In the genomic region with DNA sequence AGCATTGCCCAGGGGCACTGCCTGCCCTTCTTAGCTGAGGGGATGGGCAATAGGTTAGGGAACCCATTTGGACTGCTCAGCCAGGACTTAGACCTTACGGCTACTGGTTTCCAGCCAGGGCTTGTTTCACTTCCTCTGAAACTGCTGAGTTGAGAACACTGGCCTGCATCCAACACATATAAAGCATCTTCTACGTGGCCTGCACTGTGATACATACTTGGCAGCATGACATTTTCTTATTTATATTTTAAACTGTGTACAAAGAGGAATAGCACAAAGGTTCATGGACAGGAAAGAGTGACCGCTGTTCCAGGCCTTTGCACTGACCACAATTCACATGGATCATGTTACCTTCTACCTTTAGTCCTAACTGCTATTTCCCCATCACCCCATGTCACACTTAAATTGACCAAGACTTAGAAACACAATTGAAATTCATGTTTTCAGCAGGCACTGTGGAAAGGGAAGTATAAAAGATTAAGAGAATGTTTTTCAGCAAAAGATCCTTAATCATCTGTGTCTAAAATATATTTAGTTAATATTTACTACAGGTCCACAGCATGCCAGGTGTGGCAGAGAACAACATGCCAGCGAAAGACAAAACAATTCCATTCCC, we compare ENCODE assay signal across 11 cellular contexts.
DNase-seq lines count a peak whose midpoint lies in the region; ATAC-seq lines count a peak whose summit lies in the region.
"Had no signal": no experiment of that assay in that cellular context is flagged by ENCODE, and none has a peak within 500 bp of the region (broad histone marks: within the 10 kb centered on the region; RNA-seq: fewer than 3 reads in every experiment).

No MANE protein-coding gene starts in this region.

- ATAC-seq in GM18861 (IDR thresholded peaks at IDR 0.05; ENCODE audit: unreplicated experiment), result peak; percentile 100
- ATAC-seq in GM21717 (IDR thresholded peaks at IDR 0.05; ENCODE audit: unreplicated experiment), result peak; percentile 73
- ATAC-seq in HG03469 (IDR thresholded peaks at IDR 0.05; ENCODE audit: unreplicated experiment), result peak; percentile 98

- DNase-seq in globus pallidus (ENCODE audit: low spot score) (peak; percentile 0), SKM-1 (lab: John Stamatoyannopoulos, UW; ENCODE audit: unreplicated experiment) (no peak)
- no peak for DNase-seq in central memory CD4-positive, alpha-beta T cell
- DNase-seq in activated CD4-positive, alpha-beta T cell treated with anti-CD3 and anti-CD28 coated beads for 48 hours, result no peak
- no peak for DNase-seq in effector CD4-positive, alpha-beta T cell
- DNase-seq: activated CD4-positive, alpha-beta T cell treated with anti-CD3 and anti-CD28 coated beads, Interleukin-2, amount 50 U/mL, for 1 hour; islet precursor cell; small intestine had no signal
